9 cellular contexts compared by ENCODE assay signal in the genomic region with DNA sequence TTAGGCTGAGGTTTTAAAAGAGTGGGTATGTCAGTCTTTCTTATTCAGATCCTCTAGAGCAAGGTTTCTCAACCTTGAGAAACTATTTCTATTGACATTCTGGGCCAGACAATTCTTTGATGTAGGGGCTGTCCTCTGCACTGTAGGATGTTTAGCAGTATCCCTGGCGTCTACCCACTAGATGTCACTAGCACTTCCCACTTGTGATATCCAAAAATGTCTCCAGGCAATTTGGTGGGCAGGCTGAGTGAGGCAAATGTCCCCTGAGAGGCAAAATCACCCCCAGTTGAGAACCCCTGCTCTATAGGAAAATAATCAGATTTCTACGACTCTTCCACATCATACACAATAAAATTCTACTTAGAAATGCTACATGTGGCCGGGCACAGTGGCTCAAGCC. TPM values are rescaled to one million over a fixed set of nuclear protein-coding genes. Genes with fewer than 3 reads are reported as not detected.
DNase-seq lines count a peak whose midpoint lies in the region; ATAC-seq and TF ChIP-seq lines count a peak whose summit lies in the region.
"Had no signal": no experiment of that assay in that cellular context is flagged by ENCODE, and none has a peak within 500 bp of the region (broad histone marks: within the 10 kb centered on the region; RNA-seq: fewer than 3 reads in every experiment).

No MANE protein-coding gene starts in this region.

- H3K4me3 Mint-ChIP-seq in activated CD8-positive, alpha-beta T cell treated with anti-CD3 and anti-CD28 coated beads, Interleukin-2, amount 10 ng/mL, durations not matched to agents 7 days and 5 days, result no peak overlapping the region

- H3K9me3 Mint-ChIP-seq in activated CD8-positive, alpha-beta T cell treated with anti-CD3 and anti-CD28 coated beads, Interleukin-2, amount 10 ng/mL, durations not matched to agents 7 days and 5 days (ENCODE audit: insufficient read depth), result no peaks in the 10 kb centered on the region

- H3K9me3 ChIP-seq in lower lobe of right lung, result no peaks in the 10 kb centered on the region

- H3K4me3 ChIP-seq in lower lobe of right lung, result no peak overlapping the region

- H3K27me3 ChIP-seq in lower lobe of right lung (ENCODE audit: low read depth), result no peaks in the 10 kb centered on the region

- H3K27ac ChIP-seq in lower lobe of right lung, result no peak overlapping the region
- H3K27ac ChIP-seq: epithelial cell of prostate had no signal

- H3K36me3 ChIP-seq in lower lobe of right lung, result peaks cover 19% of the 10 kb centered on the region

- H3K36me3 Mint-ChIP-seq in activated CD8-positive, alpha-beta T cell treated with anti-CD3 and anti-CD28 coated beads, Interleukin-2, amount 10 ng/mL, durations not matched to agents 7 days and 5 days (ENCODE audit: low read depth), result peaks cover 30% of the 10 kb centered on the region

- no peak for ATAC-seq in activated CD8-positive, alpha-beta T cell treated with anti-CD3 and anti-CD28 coated beads, Interleukin-2, amount 10 ng/mL, durations not matched to agents 7 days and 5 days
- ATAC-seq in lower lobe of right lung (no peak), GM18519 (IDR thresholded peaks at IDR 0.05; ENCODE audit: low FRiP score, unreplicated experiment) (no peak), HG03108 (IDR thresholded peaks at IDR 0.05; ENCODE audit: unreplicated experiment) (no peak), HG02973 (IDR thresholded peaks at IDR 0.05; ENCODE audit: unreplicated experiment) (no peak)

- DNase-seq in 8988T (peak; percentile 13), DMS153 treated with DMSO at 0.1 percent for 48 hours (lab: John Stamatoyannopoulos, UW; ENCODE audit: unreplicated experiment) (peak; percentile 9), NCI-H128 (lab: John Stamatoyannopoulos, UW; ENCODE audit: unreplicated experiment) (peak; percentile 2), lower lobe of right lung (no peak)
- DNase-seq in activated CD8-positive, alpha-beta T cell treated with anti-CD3 and anti-CD28 coated beads, Interleukin-2, amount 10 ng/mL, durations not matched to agents 7 days and 5 days, result peak; percentile 51

- H3K4me1 ChIP-seq in lower lobe of right lung, result peaks cover 42% of the 10 kb centered on the region

- intact Hi-C loops in lower lobe of right lung (cut with DNase I), result no loop called here

- peaks cover 52% of the 10 kb centered on the region for H3K4me1 Mint-ChIP-seq in activated CD8-positive, alpha-beta T cell treated with anti-CD3 and anti-CD28 coated beads, Interleukin-2, amount 10 ng/mL, durations not matched to agents 7 days and 5 days (ENCODE audit: low read depth)

- H3K27ac Mint-ChIP-seq in activated CD8-positive, alpha-beta T cell treated with anti-CD3 and anti-CD28 coated beads, Interleukin-2, amount 10 ng/mL, durations not matched to agents 7 days and 5 days, result no peak overlapping the region

- no peaks in the 10 kb centered on the region for H3K27me3 Mint-ChIP-seq in activated CD8-positive, alpha-beta T cell treated with anti-CD3 and anti-CD28 coated beads, Interleukin-2, amount 10 ng/mL, durations not matched to agents 7 days and 5 days (ENCODE audit: low read depth)

- POLR2A ChIA-PET in activated CD8-positive, alpha-beta T cell treated with anti-CD3 and anti-CD28 coated beads, Interleukin-2, amount 10 ng/mL, durations not matched to agents 7 days and 5 days (lab: Charles Lee), result no interaction called here

- CTCF ChIA-PET in activated CD8-positive, alpha-beta T cell treated with anti-CD3 and anti-CD28 coated beads, Interleukin-2, amount 10 ng/mL, durations not matched to agents 7 days and 5 days (lab: Charles Lee), result interaction anchor here (1.0 to 2.5 kb wide), 3 partner anchors 8 to 222 kb away, joined by 3 to 16 read pairs (median 4); partner anchors contain the start of genes ZKSCAN8 and ZSCAN26

- peak; percentile 28 for TF ChIP-seq CTCF in lower lobe of right lung (IDR thresholded peaks at IDR 0.05)

RNA-seq across cellular contexts. Expression of gene ZKSCAN8, which starts 7.7 kb away (rescaled TPM):
- total RNA-seq in activated CD8-positive, alpha-beta T cell treated with anti-CD3 and anti-CD28 coated beads, Interleukin-2, amount 10 ng/mL, durations not matched to agents 7 days and 5 days, result 10 to 100 TPM; 17.6 to 18.7 TPM
- total RNA-seq in lower lobe of right lung, result 20.6 TPM

RNA-seq across cellular contexts. Expression of gene ZSCAN16, which starts 9.6 kb away (rescaled TPM):
- 1 to 10 TPM; 2.9 to 4.5 TPM for total RNA-seq in activated CD8-positive, alpha-beta T cell treated with anti-CD3 and anti-CD28 coated beads, Interleukin-2, amount 10 ng/mL, durations not matched to agents 7 days and 5 days
- 6.8 TPM for total RNA-seq in lower lobe of right lung

RNA-seq across cellular contexts. Expression of gene ZNF165, which starts 53.6 kb away (rescaled TPM):
- total RNA-seq in activated CD8-positive, alpha-beta T cell treated with anti-CD3 and anti-CD28 coated beads, Interleukin-2, amount 10 ng/mL, durations not matched to agents 7 days and 5 days, result under 1 TPM; 0.84 to 0.97 TPM
- 2.2 TPM for total RNA-seq in lower lobe of right lung
